In genomic region chr7:136055266-136055665, GRCh38 we compare ENCODE assay signal across 34 cellular contexts.
"Had no signal": no experiment of that assay in that cellular context is flagged by ENCODE, and none has a peak within 500 bp of the region (broad histone marks: within the 10 kb centered on the region; RNA-seq: fewer than 3 reads in every experiment).

No MANE protein-coding gene starts in this region.

- DNase-seq: activated effector memory CD4-positive, alpha-beta T cell treated with anti-CD3 and anti-CD28 coated beads, Interleukin-2, amount 50 U/mL, for 16 hours; activated effector memory CD4-positive, alpha-beta T cell treated with Interleukin-2 at 50 U/mL for 16 hours; activated gamma-delta T cell; activated gamma-delta T cell treated with Interleukin-2 at 50 U/mL for 16 hours; activated naive CD4-positive, alpha-beta T cell; activated naive CD4-positive, alpha-beta T cell treated with anti-CD3 and anti-CD28 coated beads for 36 hours; activated naive CD4-positive, alpha-beta T cell treated with anti-CD3 and anti-CD28 coated beads, Interleukin-2, amount 10 ng/mL, durations not matched to agents 7 days and 5 days; activated naive CD4-positive, alpha-beta T cell treated with anti-CD3 and anti-CD28 coated beads, Interleukin-2, amount 50 U/mL, for 16 hours; activated naive CD4-positive, alpha-beta T cell treated with Interleukin-2 at 50 U/mL for 16 hours; activated naive CD8-positive, alpha-beta T cell treated with anti-CD3 and anti-CD28 coated beads for 36 hours; activated naive CD8-positive, alpha-beta T cell treated with anti-CD3 and anti-CD28 coated beads, Interleukin-2, amount 10 ng/mL, durations not matched to agents 7 days and 5 days; activated naive CD8-positive, alpha-beta T cell treated with anti-CD3 and anti-CD28 coated beads, Interleukin-2, amount 50 U/mL, for 24 hours; activated T-cell treated with anti-CD3 and anti-CD28 coated beads for 4 hours; activated T-cell treated with anti-CD3 and anti-CD28 coated beads, Interleukin-2, amount 50 U/mL, for 1 hour; activated T-cell treated with anti-CD3 and anti-CD28 coated beads, Interleukin-2, amount 50 U/mL, for 24 hours; activated T-cell treated with anti-CD3 and anti-CD28 coated beads, Interleukin-2, amount 50 U/mL, for 4 hours; activated T-cell treated with anti-CD3 and anti-CD28 coated beads, Interleukin-2, amount 50 U/mL, for 48 hours; activated T-cell treated with anti-CD3 and anti-CD28 coated beads, Interleukin-2, amount 50 U/mL, for 72 hours; adrenal gland; amniotic stem cell; amygdala; anterior cingulate cortex; aorta; body of pancreas; brain microvascular endothelial cell; central memory CD4-positive, alpha-beta T cell; cerebellar nuclear complex had no signal

- H3K36me3 ChIP-seq: adrenal gland, ascending aorta, brain microvascular endothelial cell, breast epithelium, cardiac muscle cell had no signal

- H3K4me3 ChIP-seq: adrenal gland, ascending aorta, body of pancreas, breast epithelium, cardiac muscle cell had no signal

- H3K27me3 ChIP-seq: adrenal gland, ascending aorta, body of pancreas, brain microvascular endothelial cell, breast epithelium, cardiac muscle cell had no signal

- H3K4me1 ChIP-seq: adrenal gland, ascending aorta, body of pancreas, breast epithelium had no signal

- FAIRE-seq: astrocyte, bronchial epithelial cell had no signal

- H3K9me3 ChIP-seq: adrenal gland, ascending aorta, body of pancreas, breast epithelium had no signal

- ATAC-seq: activated naive CD4-positive, alpha-beta T cell treated with anti-CD3 and anti-CD28 coated beads, Interleukin-2, amount 50 U/mL, for 72 hours; activated naive CD8-positive, alpha-beta T cell treated with anti-CD3 and anti-CD28 coated beads, Interleukin-2, amount 50 U/mL, for 24 hours; activated T-cell treated with anti-CD3 and anti-CD28 coated beads, Interleukin-2, amount 50 U/mL, for 4 hours; activated T-cell treated with anti-CD3 and anti-CD28 coated beads, Interleukin-2, amount 50 U/mL, for 72 hours; activated T-helper 17 cell treated with anti-CD3 and anti-CD28 coated beads, Interleukin-2, amount 50 U/mL, for 72 hours; body of pancreas had no signal

- H3K27ac ChIP-seq: adrenal gland, ascending aorta, body of pancreas, brain microvascular endothelial cell, breast epithelium, cardiac muscle cell had no signal
